In the genomic region with DNA sequence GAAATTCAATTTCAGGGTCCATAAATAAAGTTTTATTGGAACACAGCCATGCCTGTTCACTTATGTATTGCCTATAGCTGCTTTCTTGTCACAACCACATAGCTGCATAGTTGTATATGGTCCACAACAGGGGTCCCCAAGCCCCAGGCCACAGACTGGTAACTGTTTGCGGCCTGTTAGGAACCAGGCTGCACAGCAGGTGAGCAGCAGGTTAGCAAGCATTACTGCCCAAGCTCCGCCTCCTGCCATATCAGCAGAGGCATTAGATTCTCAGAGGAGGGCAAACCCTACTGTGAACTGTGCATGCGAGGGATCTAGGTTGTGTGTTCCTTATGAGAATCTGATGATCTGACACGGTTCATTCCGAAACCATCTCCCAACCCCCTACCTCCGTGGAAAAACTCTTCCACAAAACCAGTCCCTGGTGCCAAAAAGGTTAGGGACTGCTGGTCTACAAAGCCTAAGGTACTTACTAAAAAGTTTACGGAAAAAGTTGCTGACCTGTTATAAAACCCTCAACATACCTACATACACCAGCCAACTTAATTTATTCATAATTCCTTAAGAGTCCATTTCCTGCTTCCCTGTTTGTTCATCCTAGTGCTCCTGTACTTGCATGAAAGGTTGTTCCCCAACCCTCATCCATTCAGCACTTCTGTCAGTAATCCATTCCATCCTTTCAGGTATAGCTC, we compare ENCODE assay signal across 24 cellular contexts. TPM values are rescaled to one million over a fixed set of nuclear protein-coding genes. Genes with fewer than 3 reads are reported as not detected.
A peak's percentile ranks its signal among the peaks of the same experiment; 100 is the strongest.
DNase-seq lines count a peak whose midpoint lies in the region; ATAC-seq, FAIRE-seq and TF ChIP-seq lines count a peak whose summit lies in the region.
"Had no signal": no experiment of that assay in that cellular context is flagged by ENCODE, and none has a peak within 500 bp of the region (broad histone marks: within the 10 kb centered on the region; RNA-seq: fewer than 3 reads in every experiment).

No MANE protein-coding gene starts in this region.

- H3K9me3 ChIP-seq in A549 (no peaks in the 10 kb centered on the region), HUES48 (ENCODE audit: control insufficient read depth, insufficient read depth, low read length) (no peaks in the 10 kb centered on the region), endodermal cell (ENCODE audit: control insufficient read depth, low read length) (no peaks in the 10 kb centered on the region), osteoblast (ENCODE audit: low read depth, low read length) (no peaks in the 10 kb centered on the region)
- H3K9me3 ChIP-seq: BE2C had no signal

- H3K27ac ChIP-seq in A549, result no peak overlapping the region
- H3K27ac ChIP-seq in HUES48 (ENCODE audit: low read depth, low read length), result peak overlapping the region; percentile 17
- no peak overlapping the region for H3K27ac ChIP-seq in endodermal cell (ENCODE audit: low read depth, low read length)
- H3K27ac ChIP-seq in osteoblast (ENCODE audit: low read depth, low read length), result no peak overlapping the region
- H3K27ac ChIP-seq: PC-9, RWPE1 had no signal

- H3K4me1 ChIP-seq in A549 (no peaks in the 10 kb centered on the region), HUES48 (ENCODE audit: control insufficient read depth, insufficient read depth, low read length) (0 out of 2 replicates have a peak, but pooled peaks cover 6% of the 10 kb centered on the region), endodermal cell (ENCODE audit: control insufficient read depth, insufficient read depth, low read length) (no peaks in the 10 kb centered on the region), osteoblast (ENCODE audit: insufficient read depth, low read length) (peaks cover 3% of the 10 kb centered on the region)
- H3K4me1 ChIP-seq: BE2C had no signal

- H2AFZ ChIP-seq in osteoblast (ENCODE audit: low read length), result no peak overlapping the region
- H2AFZ ChIP-seq: PC-9 had no signal

- no peak overlapping the region for H3K9ac ChIP-seq in HUES48 (ENCODE audit: low read depth, low read length)
- H3K9ac ChIP-seq in endodermal cell (ENCODE audit: extremely low read depth, low read length, poor library complexity, severe bottlenecking), result no peak overlapping the region

- H3K4me3 ChIP-seq in A549 (no peak overlapping the region), HUES48 (ENCODE audit: low read depth, low read length) (no peak overlapping the region), endodermal cell (ENCODE audit: low read length) (no peak overlapping the region), osteoblast (ENCODE audit: insufficient read depth, low read length) (no peak overlapping the region)
- H3K4me3 ChIP-seq: PC-9 had no signal

- no peaks in the 10 kb centered on the region for H3K27me3 Mint-ChIP-seq in endodermal cell (ENCODE audit: insufficient read depth)
- H3K27me3 Mint-ChIP-seq in memory B cell, result no peaks in the 10 kb centered on the region

- H3K9me3 Mint-ChIP-seq in endodermal cell (no peaks in the 10 kb centered on the region), memory B cell (no peaks in the 10 kb centered on the region)
- H3K9me3 Mint-ChIP-seq: CD8-positive, alpha-beta T cell had no signal

- no peak for DNase-seq in A549 (ENCODE audit: low read depth in 1 of 2, low spot score in 1 of 2)
- peak; percentile 87 for DNase-seq in endodermal cell
- DNase-seq in memory B cell (ENCODE audit: low spot score in 2 of 2), result no peak
- DNase-seq in osteoblast (ENCODE audit: insufficient read length, low spot score, missing footprints), result no peak
- no peak for DNase-seq in medulla oblongata (ENCODE audit: extremely low spot score)
- DNase-seq in NCI-H82 treated with DMSO at 0.1 percent for 48 hours (lab: John Stamatoyannopoulos, UW; ENCODE audit: unreplicated experiment), result no peak
- DNase-seq: BE2C; CD8-positive, alpha-beta T cell; DMS53; EL; HCEC 1CT; Karpas-422; NCI-H1048; NCI-H1436; NCI-H1930; NCI-H226; NCI-H524; NCI-H82; PC-9; SIG-M5 had no signal

- FAIRE-seq in A549 (lab: Jason Lieb, UNC), result no peak

- TF ChIP-seq POLR2A in A549 (IDR thresholded peaks at IDR 0.05; ENCODE audit: low read length), result no peak

- H3K4me1 Mint-ChIP-seq in endodermal cell (peaks cover 7% of the 10 kb centered on the region), memory B cell (no peaks in the 10 kb centered on the region)

- H3K79me2 ChIP-seq in osteoblast (ENCODE audit: insufficient read depth, low read length), result no peaks in the 10 kb centered on the region

- peaks cover 64% of the 10 kb centered on the region for H3K36me3 Mint-ChIP-seq in endodermal cell (ENCODE audit: low read depth)
- peaks cover 29% of the 10 kb centered on the region for H3K36me3 Mint-ChIP-seq in memory B cell

- no peak for TF ChIP-seq EP300 in A549 (IDR thresholded peaks at IDR 0.05)

- ATAC-seq in A549, result no peak; a peak in 1 of 6 replicates
- no peak for ATAC-seq in memory B cell (ENCODE audit: low read depth)
- no peak for ATAC-seq in HG03175 (IDR thresholded peaks at IDR 0.05; ENCODE audit: unreplicated experiment)
- ATAC-seq: CD8-positive, alpha-beta T cell; SK-N-SH treated with all-trans-retinoic acid at 6 μM for 48 hours had no signal

- WGBS in A549 (ENCODE audit: missing lambda C conversion rate), result 84% methylated on average over 7 of the region's 7 CpGs
- 88% methylated on average over 2 to 7 of the region's 7 CpGs for WGBS in endodermal cell (ENCODE audit: insufficient coverage in 1 of 2, insufficient read length in 1 of 2), 2 experiments

- no peak overlapping the region for H3K4me2 ChIP-seq in A549
- no peak overlapping the region for H3K4me2 ChIP-seq in osteoblast (ENCODE audit: insufficient read depth, low read length)
- H3K4me2 ChIP-seq: PC-9 had no signal

- TF ChIP-seq CTCF in A549 (IDR thresholded peaks at IDR 0.05) (no peak), endodermal cell (conservative IDR thresholded peaks at IDR 0.05) (no peak), osteoblast (IDR thresholded peaks at IDR 0.05; ENCODE audit: extremely low read depth, low read depth, low read length) (no peak)

- H3K27me3 ChIP-seq in HUES48 (ENCODE audit: control insufficient read depth, insufficient read depth, low read length) (no peaks in the 10 kb centered on the region), endodermal cell (ENCODE audit: control insufficient read depth, insufficient read depth, low read length, poor library complexity, severe bottlenecking) (no peaks in the 10 kb centered on the region), osteoblast (ENCODE audit: insufficient read depth, low read length) (no peaks in the 10 kb centered on the region)
- H3K27me3 ChIP-seq: BE2C had no signal

- H3K27ac Mint-ChIP-seq in endodermal cell (no peak overlapping the region), memory B cell (peak overlapping the region; percentile 14)
- H3K27ac Mint-ChIP-seq: CD8-positive, alpha-beta T cell had no signal

- TF ChIP-seq RAD21 in A549 (conservative IDR thresholded peaks at IDR 0.05 in 1 of 2, IDR thresholded peaks at IDR 0.05 in 1 of 2), result no peak

- POLR2A ChIA-PET in A549 (lab: Yijun Ruan, JAX), result interaction anchor here (0.6 kb wide), 1 partner anchor 124 kb away, joined by 3 read pairs; no protein-coding TSS in a partner anchor

- peaks cover 95% of the 10 kb centered on the region for H3K36me3 ChIP-seq in HUES48 (ENCODE audit: control insufficient read depth, insufficient read depth, low read length)
- peaks cover 100% of the 10 kb centered on the region for H3K36me3 ChIP-seq in endodermal cell (ENCODE audit: control insufficient read depth, insufficient read depth, low read length)
- H3K36me3 ChIP-seq in osteoblast (ENCODE audit: insufficient read depth, low read length), result peaks cover 72% of the 10 kb centered on the region

- CTCF ChIA-PET in A549 (lab: Yijun Ruan, JAX), result interaction anchor here (0.6 to 1.6 kb wide), 3 partner anchors 11 to 103 kb away, joined by 3 to 8 read pairs (median 4); no protein-coding TSS in a partner anchor

- H3K4me3 Mint-ChIP-seq in endodermal cell, result no peak overlapping the region
- H3K4me3 Mint-ChIP-seq in memory B cell, result no peak overlapping the region
- H3K4me3 Mint-ChIP-seq: CD8-positive, alpha-beta T cell had no signal

- H4K20me1 ChIP-seq in osteoblast (ENCODE audit: insufficient read depth, low read length), result no peaks in the 10 kb centered on the region

TF ChIP-seq in A549, 52 proteins besides CTCF, POLR2A, EP300 and RAD21:
- peak; percentile 67 for TF ChIP-seq MAFK (IDR thresholded peaks at IDR 0.05; ENCODE audit: partially characterized antibody)
- TF ChIP-seq HOXA7 (CRISPR knock-in tag; IDR thresholded peaks at IDR 0.05), result no peak
- TF ChIP-seq MYC (IDR thresholded peaks at IDR 0.05; ENCODE audit: borderline replicate concordance, low read length), result no peak

RNA-seq across cellular contexts. Expression of a gene that starts 40.1 kb away (rescaled TPM):
- polyA plus RNA-seq in A549 (2011; rRNA removed) (40.2 and 48.0 TPM in 2 replicates), A549 (2017; fragmentation: RNase III; extraction: RNeasy Plus Mini Kit Qiagen cat#74134 plus additional on column Dnase treatment) (28.8 to 29.3 TPM (median 29.0 TPM) in 3 replicates)
- 17.1 and 18.6 TPM in 2 replicates for polyA plus RNA-seq in A549 (2012; cell fraction: cytosol; rRNA removed)
- polyA plus RNA-seq in A549 (2012; cell fraction: nucleus; rRNA removed), result 21.7 and 31.2 TPM in 2 replicates
- polyA minus RNA-seq in A549 (2011; rRNA and poly(A)+ RNA removed), result 19.2 and 21.3 TPM in 2 replicates
- total RNA-seq in endodermal cell (10 to 100 TPM; 41.4 to 54.4 TPM), osteoblast (16.6 and 16.8 TPM in 2 replicates)
- polyA plus RNA-seq in endodermal cell (2013, experiment 1 of 2), result 26.2 TPM
- 18.2 TPM for polyA plus RNA-seq in endodermal cell (2013, experiment 2 of 2)

RNA-seq across cellular contexts. Expression of a gene that starts 40.1 kb away (rescaled TPM):
- polyA plus RNA-seq in A549 (2011; rRNA removed) (44.1 and 70.9 TPM in 2 replicates), A549 (2017; fragmentation: RNase III; extraction: RNeasy Plus Mini Kit Qiagen cat#74134 plus additional on column Dnase treatment) (71.5 to 74.0 TPM (median 72.7 TPM) in 3 replicates)
- 9.2 and 13.1 TPM in 2 replicates for polyA plus RNA-seq in A549 (2012; cell fraction: cytosol; rRNA removed)
- polyA plus RNA-seq in A549 (2012; cell fraction: nucleus; rRNA removed), result 4.9 and 6.8 TPM in 2 replicates
- 19.5 and 22.3 TPM in 2 replicates for polyA minus RNA-seq in A549 (2011; rRNA and poly(A)+ RNA removed)
- total RNA-seq in endodermal cell (10 to 100 TPM; 66.9 to 80.5 TPM), osteoblast (33.3 and 36.6 TPM in 2 replicates)
- polyA plus RNA-seq in endodermal cell (2013, experiment 1 of 2), result 35.9 TPM
- 35.8 TPM for polyA plus RNA-seq in endodermal cell (2013, experiment 2 of 2)

RNA-seq across cellular contexts. Expression of a gene that starts 53.1 kb away (rescaled TPM):
- polyA plus RNA-seq in A549 (2011; rRNA removed) (26.9 and 28.9 TPM in 2 replicates), A549 (2017; fragmentation: RNase III; extraction: RNeasy Plus Mini Kit Qiagen cat#74134 plus additional on column Dnase treatment) (16.1 to 18.2 TPM (median 16.6 TPM) in 3 replicates)
- 5.2 and 6.6 TPM in 2 replicates for polyA plus RNA-seq in A549 (2012; cell fraction: cytosol; rRNA removed)
- polyA plus RNA-seq in A549 (2012; cell fraction: nucleus; rRNA removed), result 3.6 and 5.1 TPM in 2 replicates
- polyA minus RNA-seq in A549 (2011; rRNA and poly(A)+ RNA removed), result 19.1 and 22.3 TPM in 2 replicates
- total RNA-seq in endodermal cell (10 to 100 TPM; 94.4 to 95.0 TPM), osteoblast (62.5 and 68.0 TPM in 2 replicates)
- polyA plus RNA-seq in endodermal cell (2013, experiment 1 of 2), result 47.6 TPM
- polyA plus RNA-seq in endodermal cell (2013, experiment 2 of 2), result 53.5 TPM
